In the genomic region with DNA sequence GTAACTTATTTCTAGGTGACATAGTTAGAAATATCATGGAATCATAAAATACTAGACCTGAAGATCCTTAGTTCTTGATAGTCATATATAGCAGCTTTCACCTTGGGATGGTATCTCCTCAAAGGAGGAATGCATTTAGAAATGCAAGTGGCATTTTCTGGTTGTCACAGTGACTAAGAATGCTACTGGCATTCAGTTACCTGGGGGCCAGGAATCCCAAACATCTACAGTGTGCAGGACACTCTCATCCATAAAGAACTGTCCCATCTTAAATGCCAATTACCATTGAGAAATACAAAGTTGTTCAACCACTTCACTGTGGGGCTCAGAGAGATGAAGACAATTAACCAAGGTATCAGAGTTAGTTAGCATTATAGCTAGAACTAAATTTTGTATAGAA, we compare ENCODE assay signal across 18 cellular contexts. TPM values are rescaled to one million over a fixed set of nuclear protein-coding genes. Genes with fewer than 3 reads are reported as not detected.
A peak's percentile ranks its signal among the peaks of the same experiment; 100 is the strongest.
DNase-seq lines count a peak whose midpoint lies in the region; ATAC-seq, FAIRE-seq and TF ChIP-seq lines count a peak whose summit lies in the region.
"Had no signal": no experiment of that assay in that cellular context is flagged by ENCODE, and none has a peak within 500 bp of the region (broad histone marks: within the 10 kb centered on the region; RNA-seq: fewer than 3 reads in every experiment).

No MANE protein-coding gene starts in this region.

- H2BK120ac ChIP-seq in H1 (replicated peaks; ENCODE audit: low read depth, low read length) (no peak overlapping the region), mesendoderm (ENCODE audit: low read depth, low read length) (no peak overlapping the region)

- H3K4me3 ChIP-seq in HCT116 (replicated peaks in 1 of 2; ENCODE audit: low read depth in 1 of 2, low read length in 2 of 2) (no peak overlapping the region), PC-3 (ENCODE audit: low read length) (no peak overlapping the region), H1 (ENCODE audit: extremely low read depth in 1 of 4, insufficient read depth in 2 of 4, low read depth in 3 of 4, low read length in 4 of 4) (no peak overlapping the region), mesendoderm (ENCODE audit: low read length) (no peak overlapping the region), smooth muscle cell (no peak overlapping the region), MG63 (no peak overlapping the region)
- H3K4me3 ChIP-seq: A549 had no signal

- RAD21 ChIA-PET in HCT116 (lab: Charles Lee; ENCODE audit: low non-redundant PET in 1 of 2, low total read pairs in 2 of 2, uncharacterized antibody in 2 of 2, unreplicated experiment in 2 of 2) = no interaction called here

- H3K9ac ChIP-seq in HCT116 (ENCODE audit: low read length) (0 out of 2 replicates have a peak overlapping the region, but pooled peaks have one; percentile 3), PC-3 (ENCODE audit: low read length) (no peak overlapping the region), H1 (replicated peaks in 1 of 4; ENCODE audit: extremely low read depth in 1 of 4, low read depth in 3 of 4, low read length in 3 of 4) (no peak overlapping the region), mesendoderm (ENCODE audit: low read length) (no peak overlapping the region), smooth muscle cell (ENCODE audit: low read depth) (no peak overlapping the region)

- H2BK15ac ChIP-seq in H1 (ENCODE audit: low read length) = no peak overlapping the region
- H2BK15ac ChIP-seq in mesendoderm (replicated peaks; ENCODE audit: low read depth) = no peak overlapping the region

- H3K4me1 ChIP-seq in HCT116 (ENCODE audit: control insufficient read depth in 1 of 2, insufficient read depth in 2 of 2, low read length in 2 of 2) (peaks cover 37 to 75% of the 10 kb centered on the region in 2 experiments), PC-3 (ENCODE audit: insufficient read depth, low read length) (peaks cover 45% of the 10 kb centered on the region), H1 (replicated peaks in 1 of 4; ENCODE audit: control insufficient read depth in 3 of 4, insufficient read depth in 4 of 4, low read length in 3 of 4) (0 out of 7 replicates have a peak, but pooled peaks cover 0 to 2% (median 0%) of the 10 kb centered on the region in 4 experiments), mesendoderm (ENCODE audit: control insufficient read depth, low read depth, low read length) (peaks cover 5% of the 10 kb centered on the region), smooth muscle cell (ENCODE audit: low read depth) (peaks cover 17% of the 10 kb centered on the region)

- H4K8ac ChIP-seq in H1 (ENCODE audit: extremely low read depth, insufficient read depth, low read length) (no peak overlapping the region), mesendoderm (ENCODE audit: low read depth, low read length) (no peak overlapping the region)

- TF ChIP-seq POLR2A in HCT116 (IDR thresholded peaks at IDR 0.05; ENCODE audit: borderline replicate concordance, extremely low read depth, insufficient read depth, insufficient read length) (no peak), H1 (IDR thresholded peaks at IDR 0.05; ENCODE audit: control extremely low read depth in 1 of 2, low read depth in 2 of 2, low read length in 2 of 2) (no peak)

- no peak overlapping the region for H3K4ac ChIP-seq in H1 (replicated peaks; ENCODE audit: insufficient read length, low read depth, low read length)
- H3K4ac ChIP-seq in mesendoderm (ENCODE audit: low read depth, low read length) = no peak overlapping the region

- no peaks in the 10 kb centered on the region for H3K9me3 ChIP-seq in HCT116 (ENCODE audit: control insufficient read depth in 1 of 2, insufficient read depth in 1 of 2, low read depth in 1 of 2, low read length in 2 of 2)
- H3K9me3 ChIP-seq in PC-3 (ENCODE audit: low read length) = no peaks in the 10 kb centered on the region
- H3K9me3 ChIP-seq in H1 (ENCODE audit: insufficient read depth in 2 of 2, low read depth in 1 of 2, low read length in 1 of 2) = no peaks in the 10 kb centered on the region
- no peaks in the 10 kb centered on the region for H3K9me3 ChIP-seq in smooth muscle cell (replicated peaks; ENCODE audit: low read depth)
- no peaks in the 10 kb centered on the region for H3K9me3 ChIP-seq in MG63
- H3K9me3 ChIP-seq: A549, BE2C had no signal

- no peak for TF ChIP-seq EP300 in H1 (IDR thresholded peaks at IDR 0.05; ENCODE audit: borderline replicate concordance in 1 of 2, low read depth in 2 of 2, low read length in 2 of 2)

- H3K9me2 ChIP-seq in HCT116 (ENCODE audit: insufficient read depth) (no peaks in the 10 kb centered on the region), PC-3 (replicated peaks; ENCODE audit: low read length) (no peaks in the 10 kb centered on the region)

- H4K5ac ChIP-seq in H1 (ENCODE audit: insufficient read length, low read depth, low read length) = no peak overlapping the region
- H4K5ac ChIP-seq in mesendoderm (ENCODE audit: low read length) = no peak overlapping the region

- TF ChIP-seq CTCF in HCT116 (IDR thresholded peaks at IDR 0.05 in 2 of 3, conservative IDR thresholded peaks at IDR 0.05 in 1 of 3; ENCODE audit: borderline replicate concordance in 1 of 3, insufficient read depth in 1 of 3, low read depth in 2 of 3, low read length in 2 of 3) = no peak
- TF ChIP-seq CTCF in PC-3 (conservative IDR thresholded peaks at IDR 0.05; ENCODE audit: low read depth, low read length) = no peak
- TF ChIP-seq CTCF in H1 (IDR thresholded peaks at IDR 0.05; ENCODE audit: control extremely low read depth in 1 of 3, insufficient read depth in 1 of 3, low read depth in 1 of 3, low read length in 3 of 3) = no peak
- no peak for TF ChIP-seq CTCF in smooth muscle cell (IDR thresholded peaks at IDR 0.05; ENCODE audit: borderline replicate concordance, insufficient read depth, poor library complexity, severe bottlenecking)

- H4K20me1 ChIP-seq in HCT116 (ENCODE audit: insufficient read depth) (no peaks in the 10 kb centered on the region), PC-3 (ENCODE audit: low read length) (no peaks in the 10 kb centered on the region), H1 (replicated peaks in 1 of 2; ENCODE audit: control insufficient read depth in 1 of 2, insufficient read depth in 2 of 2, low read length in 2 of 2) (no peaks in the 10 kb centered on the region), smooth muscle cell (ENCODE audit: low read depth) (no peaks in the 10 kb centered on the region)

- no peak overlapping the region for H3K14ac ChIP-seq in H1 (ENCODE audit: insufficient read length)

- H2AFZ ChIP-seq in HCT116 (ENCODE audit: low read depth, low read length, poor library complexity, severe bottlenecking) (peak overlapping the region; percentile 89), PC-3 (ENCODE audit: low read length) (no peak overlapping the region), H1 (ENCODE audit: low read length) (no peak overlapping the region), smooth muscle cell (ENCODE audit: low read depth) (no peak overlapping the region)

- H2BK5ac ChIP-seq in H1 (ENCODE audit: low read depth, low read length) = no peak overlapping the region
- no peak overlapping the region for H2BK5ac ChIP-seq in mesendoderm (ENCODE audit: low read length)

- no peak for ATAC-seq in HCT116
- no peak for ATAC-seq in PC-3
- ATAC-seq: A549 had no signal

- H2AK5ac ChIP-seq in H1 (ENCODE audit: low read depth, low read length) = no peak overlapping the region
- H2AK5ac ChIP-seq in mesendoderm (ENCODE audit: low read length) = no peak overlapping the region

- H3K18ac ChIP-seq in H1 (ENCODE audit: extremely low read depth, low read length) = no peak overlapping the region
- no peak overlapping the region for H3K18ac ChIP-seq in mesendoderm (ENCODE audit: low read length)

- CTCF ChIA-PET in HCT116 (lab: Charles Lee) = interaction anchor here (1.0 kb wide), 1 partner anchor 546 kb away, joined by 3 read pairs; no protein-coding TSS in a partner anchor
- CTCF ChIA-PET in PC-3 (lab: Charles Lee) = interaction anchor here (1.4 kb wide), 1 partner anchor 36 kb away, joined by 3 read pairs; no protein-coding TSS in a partner anchor
- CTCF ChIA-PET in H1 (lab: Charles Lee; ENCODE audit: partially characterized antibody) = interaction anchor here (0.7 to 4.3 kb wide), 14 partner anchors 9 to 1473 kb away, joined by 3 to 13 read pairs (median 4); no protein-coding TSS in a partner anchor

- H3K56ac ChIP-seq in H1 (replicated peaks; ENCODE audit: insufficient read length, low read depth, low read length) (no peak overlapping the region), mesendoderm (ENCODE audit: low read length) (no peak overlapping the region)

- no peaks in the 10 kb centered on the region for H3K79me2 ChIP-seq in HCT116 (ENCODE audit: insufficient read depth, low read length)
- no peaks in the 10 kb centered on the region for H3K79me2 ChIP-seq in PC-3 (ENCODE audit: low read length)
- H3K79me2 ChIP-seq in H1 (ENCODE audit: control insufficient read depth in 1 of 2, insufficient read depth in 2 of 2, low read length in 2 of 2) = no peaks in the 10 kb centered on the region
- H3K79me2 ChIP-seq in mesendoderm (ENCODE audit: control insufficient read depth, insufficient read depth, low read length) = no peaks in the 10 kb centered on the region
- no peaks in the 10 kb centered on the region for H3K79me2 ChIP-seq in smooth muscle cell (ENCODE audit: low read depth)

- BruUV-seq in HCT116 (replicated peaks; lab: Mats Ljungman, UMichigan) = no TSS peak
- no TSS peak for BruUV-seq in PC-3 (replicated peaks; lab: Mats Ljungman, UMichigan)

- H4K91ac ChIP-seq in H1 (replicated peaks; ENCODE audit: insufficient read length, low read length) = no peak overlapping the region

- H3K27ac ChIP-seq in HCT116 (ENCODE audit: low read depth, low read length) (peak overlapping the region; percentile 85; the same call in 1 of the 2 replicates), PC-3 (ENCODE audit: low read length) (no peak overlapping the region), H1 (ENCODE audit: low read depth, low read length) (no peak overlapping the region), mesendoderm (ENCODE audit: low read depth, low read length) (no peak overlapping the region), smooth muscle cell (ENCODE audit: low read depth) (no peak overlapping the region)
- H3K27ac ChIP-seq: C4-2B had no signal

- no peak for TF ChIP-seq RAD21 in HCT116 (IDR thresholded peaks at IDR 0.05; ENCODE audit: low read depth)
- no peak for TF ChIP-seq RAD21 in H1 (IDR thresholded peaks at IDR 0.05 in 1 of 2, conservative IDR thresholded peaks at IDR 0.05 in 1 of 2; ENCODE audit: low read depth in 2 of 2, low read length in 2 of 2)

- no peaks in the 10 kb centered on the region for H3K36me3 ChIP-seq in HCT116 (ENCODE audit: control insufficient read depth in 1 of 2, insufficient read depth in 2 of 2, low read length in 2 of 2)
- H3K36me3 ChIP-seq in PC-3 (ENCODE audit: low read depth, low read length) = no peaks in the 10 kb centered on the region
- no peaks in the 10 kb centered on the region for H3K36me3 ChIP-seq in H1 (ENCODE audit: control insufficient read depth in 2 of 4, insufficient read depth in 4 of 4, low read length in 3 of 4)
- H3K36me3 ChIP-seq in mesendoderm (ENCODE audit: control insufficient read depth, insufficient read depth, low read length) = no peaks in the 10 kb centered on the region
- no peaks in the 10 kb centered on the region for H3K36me3 ChIP-seq in smooth muscle cell (ENCODE audit: low read depth)
- no peaks in the 10 kb centered on the region for H3K36me3 ChIP-seq in MG63
- H3K36me3 ChIP-seq: BE2C had no signal

- H3F3A ChIP-seq in PC-3 (ENCODE audit: low read length, unreplicated experiment) (peaks cover 7% of the 10 kb centered on the region), smooth muscle cell (ENCODE audit: low read depth) (peaks cover 6% of the 10 kb centered on the region)

- H3K79me1 ChIP-seq in H1 (ENCODE audit: low read depth, low read length) = no peaks in the 10 kb centered on the region
- H3K79me1 ChIP-seq in mesendoderm (ENCODE audit: low read length) = no peaks in the 10 kb centered on the region

- FAIRE-seq in H1 (lab: Jason Lieb, UNC) = no peak
- FAIRE-seq: G401.6, GM12891 had no signal

- H3K4me2 ChIP-seq in HCT116 (ENCODE audit: low read length) = peak overlapping the region; percentile 73
- 0 out of 2 replicates have a peak overlapping the region, but pooled peaks have one; percentile 9 for H3K4me2 ChIP-seq in PC-3 (ENCODE audit: low read length)
- no peak overlapping the region for H3K4me2 ChIP-seq in H1 (ENCODE audit: insufficient read depth in 1 of 2, low read depth in 2 of 2, low read length in 2 of 2)
- no peak overlapping the region for H3K4me2 ChIP-seq in mesendoderm (ENCODE audit: low read length)
- no peak overlapping the region for H3K4me2 ChIP-seq in smooth muscle cell
- H3K4me2 ChIP-seq: A549 had no signal

- H3K27me3 ChIP-seq in HCT116 (ENCODE audit: insufficient read depth, low read length) (no peaks in the 10 kb centered on the region), PC-3 (ENCODE audit: low read length) (no peaks in the 10 kb centered on the region), H1 (replicated peaks in 1 of 4; ENCODE audit: control insufficient read depth in 3 of 4, extremely low read depth in 1 of 4, insufficient read depth in 3 of 4, low read length in 3 of 4) (no peaks in the 10 kb centered on the region), mesendoderm (ENCODE audit: insufficient read depth, low read length, poor library complexity) (no peaks in the 10 kb centered on the region), smooth muscle cell (ENCODE audit: low read depth) (no peaks in the 10 kb centered on the region), MG63 (no peaks in the 10 kb centered on the region)
- H3K27me3 ChIP-seq: BE2C had no signal

- DNase-seq in HCT116 (ENCODE audit: low read depth, low spot score) (no peak), PC-3 (peak; percentile 49), H1 (ENCODE audit: low read depth in 1 of 2, low spot score in 2 of 2) (no peak), mesendoderm (peak; percentile 84), smooth muscle cell (lab: John Stamatoyannopoulos, UW; ENCODE audit: unreplicated experiment) (no peak), NCI-H524 (lab: John Stamatoyannopoulos, UW) (no peak), MG63 (no peak), NCI-H345 (lab: John Stamatoyannopoulos, UW) (no peak)
- DNase-seq: BE2C; CD4-positive, alpha-beta memory T cell; DMS79; H7 had no signal

- no peak overlapping the region for H2BK20ac ChIP-seq in H1 (ENCODE audit: low read length)

- H3K23me2 ChIP-seq in H1 (ENCODE audit: low read depth, low read length) = no peaks in the 10 kb centered on the region

- no peak overlapping the region for H2BK12ac ChIP-seq in H1 (ENCODE audit: low read depth, low read length)

- intact Hi-C loops in HCT116 (cut with micrococcal nuclease) (loop anchor here (2.0 to 10.0 kb wide), 2 partner anchors 535 to 619 kb away; no protein-coding TSS in a partner anchor), PC-3 (cut with micrococcal nuclease) (loop anchor here (2.0 to 10.0 kb wide), 5 partner anchors 81 to 799 kb away; a partner anchor contains a TSS)

- POLR2A ChIA-PET in HCT116 (lab: Charles Lee) = no interaction called here
- POLR2A ChIA-PET in PC-3 (lab: Charles Lee; ENCODE audit: unreplicated experiment) = no interaction called here
- POLR2A ChIA-PET in H1 (lab: Charles Lee; ENCODE audit: partially characterized antibody) = no interaction called here

- no peak overlapping the region for H3K23ac ChIP-seq in H1 (ENCODE audit: insufficient read length)
- no peak overlapping the region for H3K23ac ChIP-seq in mesendoderm (ENCODE audit: low read length)

RNA-seq across cellular contexts. Expression of a gene that starts 36.7 kb away (rescaled TPM):
- 11.2 TPM for total RNA-seq in HCT116 (2021; ENCODE audit: unreplicated experiment)
- 8.5 and 11.4 TPM in 2 replicates for polyA plus RNA-seq in HCT116 (2012)
- 2.4 and 2.8 TPM in 2 replicates for total RNA-seq in PC-3 (2014; rRNA removed)
- total RNA-seq in H1 (2021; fragmentation: NEBNext Ultra II Directional; extraction: Animal tissue kit (Norgen Biotek cat#: 25700)) = 0.10 TPM in 1 of 2 replicates, not detected in the other
- polyA plus RNA-seq in H1 (2011; rRNA removed) = under 0.01 TPM in 1 of 2 replicates, not detected in the other
- polyA plus RNA-seq in H1 (2011; cell fraction: cytosol; rRNA removed) = 0.01 TPM
- polyA plus RNA-seq in H1 (2011; cell fraction: nucleus; rRNA removed) = 0.07 TPM
- 0.06 TPM in 1 of 4 replicates, not detected in the others for polyA plus RNA-seq in H1 (2012, experiment 1 of 2)
- not detected for polyA plus RNA-seq in H1 (2012, experiment 2 of 2)
- polyA plus RNA-seq in H1 (2013, experiment 1 of 2) = 0.04 TPM
- 0.02 TPM for polyA plus RNA-seq in H1 (2013, experiment 2 of 2)
- polyA minus RNA-seq in H1 (2011; rRNA and poly(A)+ RNA removed) = 0.05 TPM in 1 of 2 replicates, not detected in the other
- not detected for polyA minus RNA-seq in H1 (2011; cell fraction: cytosol; rRNA and poly(A)+ RNA removed)
- polyA minus RNA-seq in H1 (2011; cell fraction: nucleus; rRNA and poly(A)+ RNA removed) = 0.10 TPM
- 0.08 TPM for polyA plus RNA-seq in mesendoderm (2013, experiment 1 of 2)
- polyA plus RNA-seq in mesendoderm (2013, experiment 2 of 2) = 0.07 TPM
- 0.18 TPM in 1 of 2 replicates, not detected in the other for total RNA-seq in smooth muscle cell
- polyA plus RNA-seq in smooth muscle cell = not detected in 2 replicates
- not detected in 2 replicates for total RNA-seq in MG63 (2014; rRNA removed; shearing (Covaris generic); ENCODE audit: low replicate concordance)
- total RNA-seq: HT-29 had no signal
- polyA plus RNA-seq: CD4-positive, alpha-beta memory T cell; IgD-negative memory B cell had no signal

Comparison
In these comparisons a context has a peak if more than half of its experiments do, and no peak if none do; other contexts are left out.
1. DNase-seq: peak in PC-3 (single experiment) and mesendoderm (single experiment); none in HCT116 (single experiment), H1 (0 of 2), smooth muscle cell (single experiment), NCI-H524 (0 of 2), MG63 (single experiment) and NCI-H345 (single experiment).
2. H3K4me2 ChIP-seq: peak in HCT116 (single experiment) and PC-3 (single experiment); none in H1 (0 of 2), mesendoderm (single experiment) and smooth muscle cell (single experiment).